In genomic region chr2:62423235-62423634, GRCh38 we compare ENCODE assay signal across 15 cellular contexts.
DNase-seq lines count a peak whose midpoint lies in the region; ATAC-seq and TF ChIP-seq lines count a peak whose summit lies in the region.
"Had no signal": no experiment of that assay in that cellular context is flagged by ENCODE, and none has a peak within 500 bp of the region (broad histone marks: within the 10 kb centered on the region; RNA-seq: fewer than 3 reads in every experiment).

No MANE protein-coding gene starts in this region.

- peak; percentile 68 for ATAC-seq in PC-3
- ATAC-seq in GM21515 (IDR thresholded peaks at IDR 0.05; ENCODE audit: unreplicated experiment), result no peak
- ATAC-seq: activated CD4-positive, alpha-beta T cell treated with anti-CD3 and anti-CD28 coated beads for 36 hours had no signal

- H3K4me1 ChIP-seq in PC-3 (ENCODE audit: insufficient read depth, low read length), result peaks cover 5% of the 10 kb centered on the region; the same call in 1 of the 2 replicates
- no peaks in the 10 kb centered on the region for H3K4me1 ChIP-seq in osteoblast (ENCODE audit: insufficient read depth, low read length)
- H3K4me1 ChIP-seq: transverse colon had no signal

- no peak overlapping the region for H3K9ac ChIP-seq in PC-3 (ENCODE audit: low read length)

- CTCF ChIA-PET in PC-3 (lab: Charles Lee), result no interaction called here

- H3F3A ChIP-seq in PC-3 (ENCODE audit: low read length, unreplicated experiment), result no peaks in the 10 kb centered on the region

- no peaks in the 10 kb centered on the region for H3K27me3 ChIP-seq in PC-3 (ENCODE audit: low read length)
- H3K27me3 ChIP-seq in osteoblast (ENCODE audit: insufficient read depth, low read length), result peaks cover 2% of the 10 kb centered on the region
- H3K27me3 ChIP-seq: neutrophil, transverse colon had no signal

- DNase-seq in GM12864 (ENCODE audit: low read depth) (no peak), PC-3 (peak; percentile 43), epithelial cell of prostate (ENCODE audit: low read depth, low spot score) (no peak), osteoblast (ENCODE audit: insufficient read length, low spot score, missing footprints) (no peak), retina (no peak), GOT3 (lab: John Stamatoyannopoulos, UW) (no peak), UCSD-AML1 (lab: John Stamatoyannopoulos, UW; ENCODE audit: unreplicated experiment) (no peak)
- DNase-seq: activated CD4-positive, alpha-beta T cell treated with anti-CD3 and anti-CD28 coated beads for 36 hours; effector CD8-positive, alpha-beta T cell; kidney; NCI-H1694 treated with DMSO at 0.1 percent for 48 hours; Right ventricle myocardium superior; transverse colon had no signal

- H3K79me2 ChIP-seq in PC-3 (ENCODE audit: low read length) (no peaks in the 10 kb centered on the region), osteoblast (ENCODE audit: insufficient read depth, low read length) (no peaks in the 10 kb centered on the region)

- BruUV-seq in PC-3 (replicated peaks; lab: Mats Ljungman, UMichigan), result no TSS peak

- H3K4me2 ChIP-seq in PC-3 (ENCODE audit: low read length) (no peak overlapping the region), osteoblast (ENCODE audit: insufficient read depth, low read length) (no peak overlapping the region)

- H3K4me3 ChIP-seq in GM12864 (ENCODE audit: low read depth, low read length) (no peak overlapping the region), PC-3 (ENCODE audit: low read length) (no peak overlapping the region), osteoblast (ENCODE audit: insufficient read depth, low read length) (no peak overlapping the region)
- H3K4me3 ChIP-seq: transverse colon had no signal

- H3K27ac ChIP-seq in PC-3 (ENCODE audit: low read length) (no peak overlapping the region), epithelial cell of prostate (peak overlapping the region; percentile 85), osteoblast (ENCODE audit: low read depth, low read length) (no peak overlapping the region)
- H3K27ac ChIP-seq: neutrophil, transverse colon had no signal

- TF ChIP-seq CTCF in GM12864 (IDR thresholded peaks at IDR 0.05; ENCODE audit: low read depth, low read length, missing control alignments), result peak; percentile 5
- TF ChIP-seq CTCF in PC-3 (conservative IDR thresholded peaks at IDR 0.05; ENCODE audit: low read depth, low read length), result peak; percentile 49
- TF ChIP-seq CTCF in osteoblast (IDR thresholded peaks at IDR 0.05; ENCODE audit: extremely low read depth, low read depth, low read length), result peak; percentile 50

- intact Hi-C loops in PC-3 (cut with micrococcal nuclease), result no loop called here

- H3K9me3 ChIP-seq in PC-3 (ENCODE audit: low read length) (no peaks in the 10 kb centered on the region), osteoblast (ENCODE audit: low read depth, low read length) (no peaks in the 10 kb centered on the region)
- H3K9me3 ChIP-seq: neutrophil had no signal

- no peaks in the 10 kb centered on the region for H3K36me3 ChIP-seq in PC-3 (ENCODE audit: low read depth, low read length)
- no peaks in the 10 kb centered on the region for H3K36me3 ChIP-seq in osteoblast (ENCODE audit: insufficient read depth, low read length)
- H3K36me3 ChIP-seq: neutrophil, transverse colon had no signal

- no peaks in the 10 kb centered on the region for H4K20me1 ChIP-seq in PC-3 (ENCODE audit: low read length)
- no peaks in the 10 kb centered on the region for H4K20me1 ChIP-seq in osteoblast (ENCODE audit: insufficient read depth, low read length)

- H2AFZ ChIP-seq in PC-3 (ENCODE audit: low read length), result no peak overlapping the region
- peak overlapping the region; percentile 27 for H2AFZ ChIP-seq in osteoblast (ENCODE audit: low read length)

- no peaks in the 10 kb centered on the region for H3K9me2 ChIP-seq in PC-3 (replicated peaks; ENCODE audit: low read length)

- POLR2A ChIA-PET in PC-3 (lab: Charles Lee; ENCODE audit: unreplicated experiment), result no interaction called here
